Comparison of ENCODE assay signal across 8 cellular contexts in the genomic region with DNA sequence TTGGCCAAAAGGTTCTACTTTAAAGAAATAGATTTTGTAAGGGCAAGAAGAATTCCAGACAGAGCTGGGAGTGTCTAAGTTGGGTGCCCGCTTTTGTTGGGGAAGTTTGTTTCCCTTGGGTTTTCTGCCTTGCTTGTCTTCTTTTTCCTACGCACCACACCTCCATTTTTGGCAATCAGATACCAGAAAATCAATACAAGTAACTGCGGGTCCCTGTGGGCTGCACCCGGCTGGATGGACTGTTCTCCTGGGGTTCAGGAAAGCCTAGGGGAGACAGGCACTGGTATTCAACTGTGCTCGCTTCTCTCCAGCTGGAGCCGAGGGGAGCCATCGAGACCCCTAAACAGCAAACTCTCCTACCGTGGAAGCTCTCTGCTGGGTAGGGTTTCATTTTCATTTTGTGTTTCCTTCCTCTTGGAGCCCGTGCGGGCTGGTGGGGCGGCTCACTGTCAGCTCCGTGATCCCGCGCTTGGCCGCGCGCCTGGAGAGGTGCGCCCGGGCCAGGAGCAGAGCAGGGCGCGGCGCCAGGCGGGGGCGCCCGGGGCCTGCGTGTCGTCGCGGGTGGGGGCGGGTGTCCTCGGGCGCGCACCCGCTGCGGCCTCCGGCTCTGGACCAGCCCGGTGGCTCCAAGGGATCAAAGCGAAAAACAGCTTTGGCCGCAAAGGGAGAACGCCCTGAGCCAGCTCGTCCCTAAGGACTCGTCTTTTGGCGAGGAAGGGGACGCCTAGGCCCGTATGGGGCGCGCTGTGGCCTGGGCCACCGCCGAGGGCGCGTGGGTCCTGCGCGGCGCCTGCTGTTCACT.
DNase-seq lines count a peak whose midpoint lies in the region; TF ChIP-seq lines count a peak whose summit lies in the region.

No MANE protein-coding gene starts in this region.

- H3K27ac ChIP-seq in HUES6 (ENCODE audit: low read depth, low read length) (no peak overlapping the region), adrenal gland (peak overlapping the region; percentile 71 to 90 (median 80)), hepatocyte (peak overlapping the region; percentile 56), prostate gland (peak overlapping the region; percentile 78 to 90)

- TF ChIP-seq POLR2A in adrenal gland (IDR thresholded peaks at IDR 0.05) (peak in 1 of 2 donors; percentile 26), prostate gland (IDR thresholded peaks at IDR 0.05) (no peak)

- in situ Hi-C loops in Caki2 (cut with HindIII; ENCODE audit: low pct_unique_long_range_greater_than_20kb, low sequenced_read_pairs): no loop called here

- DNase-seq in Caki2 (ENCODE audit: low read depth): peak; percentile 50
- DNase-seq in adrenal gland: peak; percentile 70 to 85 (median 80)
- peak; percentile 74 for DNase-seq in hepatocyte (ENCODE audit: low spot score)
- DNase-seq in prostate gland (ENCODE audit: low spot score): peak; percentile 64
- DNase-seq in NCI-H69 (lab: John Stamatoyannopoulos, UW): no peak
- no peak for DNase-seq in stimulated activated CD4-positive, alpha-beta T cell treated with anti-CD3 and anti-CD28 coated beads, Interleukin-12 subunit alpha, Interleukin-12 subunit beta, amount 100 ng/mL, for 4 hours
- DNase-seq in NCI-H1417 treated with DMSO at 0.1 percent for 48 hours (lab: John Stamatoyannopoulos, UW): no peak

- H3K36me3 ChIP-seq in HUES6 (ENCODE audit: control insufficient read depth, insufficient read depth, low read length) (no peaks in the 10 kb centered on the region), adrenal gland (replicated peaks in 1 of 2) (no peaks in the 10 kb centered on the region), hepatocyte (replicated peaks; ENCODE audit: insufficient read depth, low read depth) (no peaks in the 10 kb centered on the region), prostate gland (no peaks in the 10 kb centered on the region)

- peak overlapping the region; percentile 80 for H2AFZ ChIP-seq in hepatocyte

- no peaks in the 10 kb centered on the region for H3K79me2 ChIP-seq in hepatocyte

- intact Hi-C loops in adrenal gland (cut with DNase I): no loop called here
- intact Hi-C loops in prostate gland (cut with DNase I): no loop called here

- H3K4me3 ChIP-seq in HUES6 (ENCODE audit: low read depth, low read length): peak overlapping the region; percentile 65
- peak overlapping the region; percentile 8 to 78 (median 58) for H3K4me3 ChIP-seq in adrenal gland
- H3K4me3 ChIP-seq in hepatocyte: peak overlapping the region; percentile 31
- H3K4me3 ChIP-seq in prostate gland: peak overlapping the region; percentile 56

- peak overlapping the region; percentile 52 for H3K9ac ChIP-seq in HUES6 (ENCODE audit: low read length)

- TF ChIP-seq CTCF in adrenal gland (IDR thresholded peaks at IDR 0.05) (no peak), hepatocyte (IDR thresholded peaks at IDR 0.05; ENCODE audit: poor library complexity) (no peak), prostate gland (IDR thresholded peaks at IDR 0.05) (no peak)

- no peaks in the 10 kb centered on the region for H4K20me1 ChIP-seq in hepatocyte (ENCODE audit: insufficient read depth, poor library complexity, severe bottlenecking)

- peak overlapping the region; percentile 85 for H3K4me2 ChIP-seq in hepatocyte

- H3K27me3 ChIP-seq in HUES6 (ENCODE audit: control insufficient read depth, insufficient read depth, low read length) (0 out of 2 replicates have a peak, but pooled peaks cover 7% of the 10 kb centered on the region), adrenal gland (no peaks in the 10 kb centered on the region), hepatocyte (peaks cover 7% of the 10 kb centered on the region), prostate gland (replicated peaks; ENCODE audit: insufficient read depth) (no peaks in the 10 kb centered on the region)

- no peaks in the 10 kb centered on the region for H3K9me2 ChIP-seq in hepatocyte (replicated peaks; ENCODE audit: insufficient read depth)

- H3K9me3 ChIP-seq in HUES6 (ENCODE audit: control insufficient read depth, insufficient read depth, low read depth, low read length): no peaks in the 10 kb centered on the region
- no peaks in the 10 kb centered on the region for H3K9me3 ChIP-seq in adrenal gland (replicated peaks in 1 of 3)
- no peaks in the 10 kb centered on the region for H3K9me3 ChIP-seq in hepatocyte (ENCODE audit: low read depth)
- no peaks in the 10 kb centered on the region for H3K9me3 ChIP-seq in prostate gland

- H3K4me1 ChIP-seq in HUES6 (ENCODE audit: control insufficient read depth, insufficient read depth, low read length) (peaks cover 17% of the 10 kb centered on the region; the same call in 1 of the 2 replicates), adrenal gland (replicated peaks in 1 of 2) (peaks cover 4 to 13% of the 10 kb centered on the region in 2 donors), hepatocyte (ENCODE audit: insufficient read depth) (no peaks in the 10 kb centered on the region), prostate gland (replicated peaks) (no peaks in the 10 kb centered on the region)

- 0 to 2% (median 1%) methylated on average over 19 to 54 of the region's 54 CpGs for WGBS in adrenal gland, 4 donors
- WGBS in hepatocyte (ENCODE audit: low lambda C conversion rate, missing lambda C conversion rate): 10% methylated on average over 41 of the region's 54 CpGs
- WGBS in prostate gland: under 1% methylated on average over 25 of the region's 54 CpGs

Comparison
In these comparisons a context has a peak if more than half of its experiments do, and no peak if none do; other contexts are left out.
1. DNase-seq: peak in Caki2 (single experiment), adrenal gland (7 of 7), hepatocyte (single experiment) and prostate gland (single experiment); none in NCI-H69 (single experiment), stimulated activated CD4-positive, alpha-beta T cell treated with anti-CD3 and anti-CD28 coated beads, Interleukin-12 subunit alpha, Interleukin-12 subunit beta, amount 100 ng/mL, for 4 hours (single experiment) and NCI-H1417 treated with DMSO at 0.1 percent for 48 hours (single experiment).
2. Peak in every context shown above with its lines, with median percentiles within 50 percentile points of each other: H3K4me3 ChIP-seq.